In genomic region chr4:109009909-109010308, GRCh38 we compare ENCODE assay signal across 18 cellular contexts.
DNase-seq lines count a peak whose midpoint lies in the region; ATAC-seq and TF ChIP-seq lines count a peak whose summit lies in the region.
"Had no signal": no experiment of that assay in that cellular context is flagged by ENCODE, and none has a peak within 500 bp of the region (broad histone marks: within the 10 kb centered on the region; RNA-seq: fewer than 3 reads in every experiment).

No MANE protein-coding gene starts in this region.

- CTCF ChIA-PET in A673 (lab: Charles Lee), result no interaction called here

- H3K27ac Mint-ChIP-seq in HFFc6, result no peak overlapping the region
- H3K27ac Mint-ChIP-seq in T-helper 17 cell, result peak overlapping the region; percentile 19
- H3K27ac Mint-ChIP-seq: activated naive CD8-positive, alpha-beta T cell treated with anti-CD3 and anti-CD28 coated beads, Interleukin-2, amount 10 ng/mL, durations not matched to agents 7 days and 5 days; dendritic cell treated with granulocyte-macrophage colony-stimulating factor and Interleukin-4, amounts not matched to agents 40 ng/mL and 50 ng/mL, for 4 days; GM23338 had no signal

- H3K4me3 Mint-ChIP-seq in HFFc6 (no peak overlapping the region), T-helper 17 cell (no peak overlapping the region)
- H3K4me3 Mint-ChIP-seq: activated naive CD8-positive, alpha-beta T cell treated with anti-CD3 and anti-CD28 coated beads, Interleukin-2, amount 10 ng/mL, durations not matched to agents 7 days and 5 days; dendritic cell treated with granulocyte-macrophage colony-stimulating factor and Interleukin-4, amounts not matched to agents 40 ng/mL and 50 ng/mL, for 4 days; GM23338 had no signal

- BruUV-seq in A673 (replicated peaks; lab: Mats Ljungman, UMichigan), result no TSS peak

- TF ChIP-seq CTCF in A673 (conservative IDR thresholded peaks at IDR 0.05; ENCODE audit: low read depth, low read length) (no peak), HFFc6 (IDR thresholded peaks at IDR 0.05) (no peak)

- intact Hi-C loops in A673 (cut with micrococcal nuclease; ENCODE audit: unreplicated experiment), result no loop called here

- peaks cover 4% of the 10 kb centered on the region; the same call in 1 of the 2 replicates for H3K9me3 Mint-ChIP-seq in HFFc6
- H3K9me3 Mint-ChIP-seq: activated naive CD8-positive, alpha-beta T cell treated with anti-CD3 and anti-CD28 coated beads, Interleukin-2, amount 10 ng/mL, durations not matched to agents 7 days and 5 days; dendritic cell treated with granulocyte-macrophage colony-stimulating factor and Interleukin-4, amounts not matched to agents 40 ng/mL and 50 ng/mL, for 4 days; GM23338 had no signal

- POLR2A ChIA-PET in A673 (lab: Charles Lee; ENCODE audit: low non-redundant PET), result no interaction called here

- peaks cover 12% of the 10 kb centered on the region for H3K4me1 ChIP-seq in A673 (ENCODE audit: insufficient read depth, low read length, poor library complexity, severe bottlenecking)
- H3K4me1 ChIP-seq: A549, transverse colon had no signal

- peak; percentile 54 for DNase-seq in A673 (ENCODE audit: low spot score)
- DNase-seq in HFFc6, result peak; percentile 66
- no peak for DNase-seq in T-helper 17 cell
- DNase-seq in foreskin melanocyte, result peak; percentile 14
- DNase-seq in ecto neural progenitor cell (ENCODE audit: low spot score), result no peak
- DNase-seq in NCI-H2107 treated with DMSO at 0.1 percent for 48 hours (lab: John Stamatoyannopoulos, UW; ENCODE audit: unreplicated experiment), result no peak
- DNase-seq in activated naive CD4-positive, alpha-beta T cell treated with Interleukin-2 at 50 U/mL for 16 hours, result no peak
- DNase-seq: activated naive CD8-positive, alpha-beta T cell treated with anti-CD3 and anti-CD28 coated beads, Interleukin-2, amount 10 ng/mL, durations not matched to agents 7 days and 5 days; DMS79; hippocampal formation; NCI-H510A; transverse colon had no signal

- H3K9me3 ChIP-seq in A673 (ENCODE audit: low read depth, low read length, poor library complexity, severe bottlenecking), result no peaks in the 10 kb centered on the region
- H3K9me3 ChIP-seq in T-helper 17 cell (ENCODE audit: control insufficient read depth, low read length, poor library complexity, severe bottlenecking), result no peaks in the 10 kb centered on the region
- H3K9me3 ChIP-seq: A549, transverse colon had no signal

- no peaks in the 10 kb centered on the region for H3K36me3 Mint-ChIP-seq in HFFc6 (ENCODE audit: low read depth)
- H3K36me3 Mint-ChIP-seq in T-helper 17 cell (ENCODE audit: low read depth), result no peaks in the 10 kb centered on the region
- H3K36me3 Mint-ChIP-seq: activated naive CD8-positive, alpha-beta T cell treated with anti-CD3 and anti-CD28 coated beads, Interleukin-2, amount 10 ng/mL, durations not matched to agents 7 days and 5 days had no signal

- H3K36me3 ChIP-seq in A673 (ENCODE audit: insufficient read depth, low read length, poor library complexity, severe bottlenecking), result no peaks in the 10 kb centered on the region
- H3K36me3 ChIP-seq: transverse colon had no signal

- no peak overlapping the region for H3K27ac ChIP-seq in A673 (ENCODE audit: low read depth, low read length, poor library complexity, severe bottlenecking)
- H3K27ac ChIP-seq: A549, HL-60, transverse colon had no signal

- H3K27me3 ChIP-seq in A673 (replicated peaks; ENCODE audit: insufficient read depth, low read depth, low read length, poor library complexity), result no peaks in the 10 kb centered on the region
- H3K27me3 ChIP-seq: transverse colon had no signal

- peaks cover 18% of the 10 kb centered on the region for H3K4me1 Mint-ChIP-seq in HFFc6 (ENCODE audit: low read depth)
- no peaks in the 10 kb centered on the region for H3K4me1 Mint-ChIP-seq in T-helper 17 cell

- peaks cover 3% of the 10 kb centered on the region for H3K27me3 Mint-ChIP-seq in HFFc6 (ENCODE audit: insufficient read depth)
- H3K27me3 Mint-ChIP-seq in T-helper 17 cell, result peaks cover 4% of the 10 kb centered on the region
- H3K27me3 Mint-ChIP-seq: activated naive CD8-positive, alpha-beta T cell treated with anti-CD3 and anti-CD28 coated beads, Interleukin-2, amount 10 ng/mL, durations not matched to agents 7 days and 5 days; dendritic cell treated with granulocyte-macrophage colony-stimulating factor and Interleukin-4, amounts not matched to agents 40 ng/mL and 50 ng/mL, for 4 days had no signal

- ATAC-seq in T-helper 17 cell (no peak), GM18858 (IDR thresholded peaks at IDR 0.05; ENCODE audit: unreplicated experiment) (no peak)
- ATAC-seq: A549, GM23338 had no signal

- no peak overlapping the region for H3K4me3 ChIP-seq in A673 (ENCODE audit: low read depth, low read length, poor library complexity, severe bottlenecking)
- H3K4me3 ChIP-seq: A549, GM23338, lung, transverse colon had no signal

Comparison
In these comparisons a context has a peak if more than half of its experiments do, and no peak if none do; other contexts are left out.
1. DNase-seq: peak in A673 (single experiment), HFFc6 (single experiment) and foreskin melanocyte (single experiment); none in T-helper 17 cell (0 of 3), ecto neural progenitor cell (single experiment), NCI-H2107 treated with DMSO at 0.1 percent for 48 hours (single experiment) and activated naive CD4-positive, alpha-beta T cell treated with Interleukin-2 at 50 U/mL for 16 hours (single experiment).